In genomic region chr10:2893446-2893845, GRCh38 we compare ENCODE assay signal across 23 cellular contexts.
DNase-seq lines count a peak whose midpoint lies in the region; ATAC-seq, FAIRE-seq and TF ChIP-seq lines count a peak whose summit lies in the region.
"Had no signal": no experiment of that assay in that cellular context is flagged by ENCODE, and none has a peak within 500 bp of the region (broad histone marks: within the 10 kb centered on the region; RNA-seq: fewer than 3 reads in every experiment).

No MANE protein-coding gene starts in this region.

- no peaks in the 10 kb centered on the region for H3K27me3 Mint-ChIP-seq in CD14-positive monocyte (ENCODE audit: low read depth in 3 of 3)
- peaks cover 2% of the 10 kb centered on the region for H3K27me3 Mint-ChIP-seq in dendritic cell treated with granulocyte-macrophage colony-stimulating factor and Interleukin-4, amounts not matched to agents 40 ng/mL and 50 ng/mL, for 4 days
- peaks cover 33% of the 10 kb centered on the region for H3K27me3 Mint-ChIP-seq in osteocyte (ENCODE audit: unreplicated experiment)
- H3K27me3 Mint-ChIP-seq: CD4-positive, alpha-beta T cell had no signal

- H3K9me3 Mint-ChIP-seq in CD14-positive monocyte (peaks cover 0 to 6% (median 0%) of the 10 kb centered on the region in 7 donors), osteocyte (ENCODE audit: unreplicated experiment) (no peaks in the 10 kb centered on the region)
- no peaks in the 10 kb centered on the region for H3K9me3 Mint-ChIP-seq in dendritic cell treated with granulocyte-macrophage colony-stimulating factor and Interleukin-4, amounts not matched to agents 40 ng/mL and 50 ng/mL, for 4 days
- H3K9me3 Mint-ChIP-seq: CD4-positive, alpha-beta T cell; CD8-positive, alpha-beta T cell had no signal

- intact Hi-C loops in Right ventricle myocardium superior (cut with DNase I) (no loop called here), CD14-positive monocyte (cut with micrococcal nuclease) (no loop called here)
- intact Hi-C loops in dendritic cell treated with granulocyte-macrophage colony-stimulating factor and Interleukin-4, amounts not matched to agents 40 ng/mL and 50 ng/mL, for 4 days (cut with micrococcal nuclease), result no loop called here

- peak overlapping the region in 1 of 2 donors; percentile 3 for H3K4me3 Mint-ChIP-seq in CD14-positive monocyte
- no peak overlapping the region for H3K4me3 Mint-ChIP-seq in dendritic cell treated with granulocyte-macrophage colony-stimulating factor and Interleukin-4, amounts not matched to agents 40 ng/mL and 50 ng/mL, for 4 days
- no peak overlapping the region for H3K4me3 Mint-ChIP-seq in osteocyte (ENCODE audit: unreplicated experiment)
- H3K4me3 Mint-ChIP-seq: CD4-positive, alpha-beta T cell; CD8-positive, alpha-beta T cell had no signal

- peaks cover 29% of the 10 kb centered on the region for H3K4me1 Mint-ChIP-seq in CD14-positive monocyte
- H3K4me1 Mint-ChIP-seq in dendritic cell treated with granulocyte-macrophage colony-stimulating factor and Interleukin-4, amounts not matched to agents 40 ng/mL and 50 ng/mL, for 4 days (ENCODE audit: low read depth), result peaks cover 31% of the 10 kb centered on the region
- H3K4me1 Mint-ChIP-seq in osteocyte (ENCODE audit: unreplicated experiment), result no peaks in the 10 kb centered on the region

- H3K9me3 ChIP-seq in right atrium auricular region, result no peaks in the 10 kb centered on the region
- H3K9me3 ChIP-seq: BE2C, BLaER1, Caco-2 had no signal

- no peak overlapping the region for H3K4me3 ChIP-seq in right atrium auricular region
- H3K4me3 ChIP-seq: BLaER1 had no signal

- TF ChIP-seq CTCF in right atrium auricular region (IDR thresholded peaks at IDR 0.05), result no peak
- TF ChIP-seq CTCF in CD14-positive monocyte (IDR thresholded peaks at IDR 0.05), result no peak
- no peak for TF ChIP-seq CTCF in osteocyte (IDR thresholded peaks at IDR 0.05)

- no peaks in the 10 kb centered on the region for H3K4me1 ChIP-seq in right atrium auricular region
- H3K4me1 ChIP-seq: BE2C, Caco-2 had no signal

- no peak for ATAC-seq in Right ventricle myocardium superior (ENCODE audit: poor library complexity)
- ATAC-seq: CD8-positive, alpha-beta T cell had no signal

- DNase-seq in right atrium auricular region (ENCODE audit: low spot score) (peak; percentile 56), Right ventricle myocardium superior (no peak), CD14-positive monocyte (ENCODE audit: low spot score) (no peak), osteocyte (ENCODE audit: extremely low spot score, unreplicated experiment) (peak; percentile 62), GM12891 (ENCODE audit: insufficient read length, low spot score) (no peak)
- no peak for DNase-seq in activated CD4-positive, alpha-beta T cell treated with anti-CD3 and anti-CD28 coated beads, Interleukin-2, amount 50 U/mL, for 4 hours
- DNase-seq: 8988T; ACHN; BE2C; C1 segment of cervical spinal cord; Caco-2; Calu3; CD4-positive, alpha-beta T cell; CD8-positive, alpha-beta T cell; DMS79 treated with DMSO at 0.1 percent for 48 hours; GF-D8 had no signal

- no peak for TF ChIP-seq POLR2A in GM12891 (IDR thresholded peaks at IDR 0.05; ENCODE audit: low read depth, low read length)

- H3K27ac Mint-ChIP-seq in CD14-positive monocyte (peak overlapping the region; percentile 47 to 91 (median 80)), osteocyte (ENCODE audit: unreplicated experiment) (no peak overlapping the region)
- peak overlapping the region; percentile 25 for H3K27ac Mint-ChIP-seq in dendritic cell treated with granulocyte-macrophage colony-stimulating factor and Interleukin-4, amounts not matched to agents 40 ng/mL and 50 ng/mL, for 4 days
- H3K27ac Mint-ChIP-seq: CD4-positive, alpha-beta T cell; CD8-positive, alpha-beta T cell had no signal

- H3K27ac ChIP-seq in right atrium auricular region, result no peak overlapping the region
- H3K27ac ChIP-seq: BLaER1 had no signal

- no peaks in the 10 kb centered on the region for H3K36me3 ChIP-seq in right atrium auricular region
- H3K36me3 ChIP-seq: BE2C, BLaER1 had no signal

- H3K27me3 ChIP-seq in right atrium auricular region, result no peaks in the 10 kb centered on the region
- H3K27me3 ChIP-seq: BLaER1 had no signal

- H3K36me3 Mint-ChIP-seq in CD14-positive monocyte (no peaks in the 10 kb centered on the region), osteocyte (ENCODE audit: unreplicated experiment) (no peaks in the 10 kb centered on the region)
- no peaks in the 10 kb centered on the region for H3K36me3 Mint-ChIP-seq in dendritic cell treated with granulocyte-macrophage colony-stimulating factor and Interleukin-4, amounts not matched to agents 40 ng/mL and 50 ng/mL, for 4 days (ENCODE audit: low read depth)
- H3K36me3 Mint-ChIP-seq: CD8-positive, alpha-beta T cell had no signal

- no peak for FAIRE-seq in GM12891 (lab: Jason Lieb, UNC)
- FAIRE-seq: A204.1, D721Med, G401.6, GM12892, GM18507 had no signal

TF ChIP-seq in GM12891, 5 proteins besides CTCF, POLR2A, EP300 and RAD21:
- no peak for TF ChIP-seq PAX5 (IDR thresholded peaks at IDR 0.05; ENCODE audit: insufficient read depth, low read length, severe bottlenecking)
- no peak for TF ChIP-seq POLR2AphosphoS5 (IDR thresholded peaks at IDR 0.05; ENCODE audit: low read depth, low read length)
- TF ChIP-seq POU2F2 (IDR thresholded peaks at IDR 0.05; ENCODE audit: low read depth, low read length), result no peak
- no peak for TF ChIP-seq SPI1 (IDR thresholded peaks at IDR 0.05; ENCODE audit: low read depth, low read length)
- TF ChIP-seq TAF1 (IDR thresholded peaks at IDR 0.05; ENCODE audit: low read depth, low read length), result no peak

Comparison
In these comparisons a context has a peak if more than half of its experiments do, and no peak if none do; other contexts are left out.
1. DNase-seq: peak in right atrium auricular region (single experiment) and osteocyte (single experiment); none in Right ventricle myocardium superior (single experiment), CD14-positive monocyte (single experiment), activated CD4-positive, alpha-beta T cell treated with anti-CD3 and anti-CD28 coated beads, Interleukin-2, amount 50 U/mL, for 4 hours (0 of 2) and GM12891 (single experiment).